In the genomic region with DNA sequence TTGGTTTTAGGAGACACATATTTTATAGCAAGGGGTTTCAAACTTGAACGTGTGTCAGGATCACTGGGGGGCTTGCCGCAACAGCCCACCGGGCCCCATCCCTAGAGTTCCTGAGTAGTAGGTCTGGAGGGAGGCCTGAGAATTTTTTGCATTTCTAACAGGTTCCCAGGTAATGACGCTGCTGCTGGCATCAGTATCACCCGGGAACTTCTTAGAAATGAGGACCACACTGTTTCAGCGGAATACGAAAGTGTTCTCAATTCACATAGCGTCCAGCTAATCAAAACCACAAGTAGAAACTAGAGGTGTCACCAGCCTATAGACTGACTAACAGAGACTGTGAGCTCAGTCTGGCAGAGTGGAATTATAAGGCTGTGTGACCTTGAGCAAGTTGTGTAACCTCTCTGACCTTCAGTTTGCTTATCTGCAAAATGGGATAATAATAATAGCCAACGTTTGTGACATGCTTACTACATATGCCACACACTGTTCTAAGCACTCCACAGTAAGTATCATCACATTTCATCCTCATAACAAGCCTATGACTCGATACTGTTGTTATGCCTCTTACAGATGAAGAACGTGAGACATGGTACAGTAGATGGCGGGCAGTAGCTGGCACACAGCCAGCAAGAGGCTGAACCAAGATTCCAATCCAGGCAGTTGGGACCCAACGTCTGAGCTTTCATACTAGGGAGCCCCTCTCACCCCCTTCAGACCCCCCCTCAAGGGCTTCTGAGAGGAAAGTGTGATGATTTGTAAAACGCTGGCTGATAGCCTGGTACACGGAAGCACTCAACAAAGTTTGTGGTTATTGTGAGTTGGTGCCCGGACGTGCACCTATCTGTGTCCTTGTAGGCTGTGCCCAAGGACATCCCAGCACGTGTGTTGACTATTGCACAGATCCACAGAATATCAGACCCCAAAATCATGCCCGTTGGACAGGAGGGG, we compare ENCODE assay signal across 1 cellular context.
A peak's percentile ranks its signal among the peaks of the same experiment; 100 is the strongest.
TF ChIP-seq lines count a peak whose summit lies in the region.

No MANE protein-coding gene starts in this region.

TF ChIP-seq in K562, 482 proteins besides CTCF, POLR2A, EP300 and RAD21 (continued from another document and continues in another):
- TF ChIP-seq, protein P1, sequence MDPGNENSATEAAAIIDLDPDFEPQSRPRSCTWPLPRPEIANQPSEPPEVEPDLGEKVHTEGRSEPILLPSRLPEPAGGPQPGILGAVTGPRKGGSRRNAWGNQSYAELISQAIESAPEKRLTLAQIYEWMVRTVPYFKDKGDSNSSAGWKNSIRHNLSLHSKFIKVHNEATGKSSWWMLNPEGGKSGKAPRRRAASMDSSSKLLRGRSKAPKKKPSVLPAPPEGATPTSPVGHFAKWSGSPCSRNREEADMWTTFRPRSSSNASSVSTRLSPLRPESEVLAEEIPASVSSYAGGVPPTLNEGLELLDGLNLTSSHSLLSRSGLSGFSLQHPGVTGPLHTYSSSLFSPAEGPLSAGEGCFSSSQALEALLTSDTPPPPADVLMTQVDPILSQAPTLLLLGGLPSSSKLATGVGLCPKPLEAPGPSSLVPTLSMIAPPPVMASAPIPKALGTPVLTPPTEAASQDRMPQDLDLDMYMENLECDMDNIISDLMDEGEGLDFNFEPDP (CRISPR knock-in tag; IDR thresholded peaks at IDR 0.05), result no peak
- no peak for TF ChIP-seq ZNF668 (CRISPR knock-in tag; IDR thresholded peaks at IDR 0.05)
- 0 out of 2 replicates have a peak, but pooled peaks have one; percentile 30 for TF ChIP-seq PHB (CRISPR knock-in tag; IDR thresholded peaks at IDR 0.05)
- TF ChIP-seq, protein P2, sequence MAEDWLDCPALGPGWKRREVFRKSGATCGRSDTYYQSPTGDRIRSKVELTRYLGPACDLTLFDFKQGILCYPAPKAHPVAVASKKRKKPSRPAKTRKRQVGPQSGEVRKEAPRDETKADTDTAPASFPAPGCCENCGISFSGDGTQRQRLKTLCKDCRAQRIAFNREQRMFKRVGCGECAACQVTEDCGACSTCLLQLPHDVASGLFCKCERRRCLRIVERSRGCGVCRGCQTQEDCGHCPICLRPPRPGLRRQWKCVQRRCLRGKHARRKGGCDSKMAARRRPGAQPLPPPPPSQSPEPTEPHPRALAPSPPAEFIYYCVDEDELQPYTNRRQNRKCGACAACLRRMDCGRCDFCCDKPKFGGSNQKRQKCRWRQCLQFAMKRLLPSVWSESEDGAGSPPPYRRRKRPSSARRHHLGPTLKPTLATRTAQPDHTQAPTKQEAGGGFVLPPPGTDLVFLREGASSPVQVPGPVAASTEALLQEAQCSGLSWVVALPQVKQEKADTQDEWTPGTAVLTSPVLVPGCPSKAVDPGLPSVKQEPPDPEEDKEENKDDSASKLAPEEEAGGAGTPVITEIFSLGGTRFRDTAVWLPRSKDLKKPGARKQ (CRISPR knock-in tag; IDR thresholded peaks at IDR 0.05), result no peak
- TF ChIP-seq PTTG1 (tag; IDR thresholded peaks at IDR 0.05; ENCODE audit: low read depth), result no peak
- TF ChIP-seq HDAC2 (IDR thresholded peaks at IDR 0.05), result peak; percentile 64
- TF ChIP-seq, protein P3, sequence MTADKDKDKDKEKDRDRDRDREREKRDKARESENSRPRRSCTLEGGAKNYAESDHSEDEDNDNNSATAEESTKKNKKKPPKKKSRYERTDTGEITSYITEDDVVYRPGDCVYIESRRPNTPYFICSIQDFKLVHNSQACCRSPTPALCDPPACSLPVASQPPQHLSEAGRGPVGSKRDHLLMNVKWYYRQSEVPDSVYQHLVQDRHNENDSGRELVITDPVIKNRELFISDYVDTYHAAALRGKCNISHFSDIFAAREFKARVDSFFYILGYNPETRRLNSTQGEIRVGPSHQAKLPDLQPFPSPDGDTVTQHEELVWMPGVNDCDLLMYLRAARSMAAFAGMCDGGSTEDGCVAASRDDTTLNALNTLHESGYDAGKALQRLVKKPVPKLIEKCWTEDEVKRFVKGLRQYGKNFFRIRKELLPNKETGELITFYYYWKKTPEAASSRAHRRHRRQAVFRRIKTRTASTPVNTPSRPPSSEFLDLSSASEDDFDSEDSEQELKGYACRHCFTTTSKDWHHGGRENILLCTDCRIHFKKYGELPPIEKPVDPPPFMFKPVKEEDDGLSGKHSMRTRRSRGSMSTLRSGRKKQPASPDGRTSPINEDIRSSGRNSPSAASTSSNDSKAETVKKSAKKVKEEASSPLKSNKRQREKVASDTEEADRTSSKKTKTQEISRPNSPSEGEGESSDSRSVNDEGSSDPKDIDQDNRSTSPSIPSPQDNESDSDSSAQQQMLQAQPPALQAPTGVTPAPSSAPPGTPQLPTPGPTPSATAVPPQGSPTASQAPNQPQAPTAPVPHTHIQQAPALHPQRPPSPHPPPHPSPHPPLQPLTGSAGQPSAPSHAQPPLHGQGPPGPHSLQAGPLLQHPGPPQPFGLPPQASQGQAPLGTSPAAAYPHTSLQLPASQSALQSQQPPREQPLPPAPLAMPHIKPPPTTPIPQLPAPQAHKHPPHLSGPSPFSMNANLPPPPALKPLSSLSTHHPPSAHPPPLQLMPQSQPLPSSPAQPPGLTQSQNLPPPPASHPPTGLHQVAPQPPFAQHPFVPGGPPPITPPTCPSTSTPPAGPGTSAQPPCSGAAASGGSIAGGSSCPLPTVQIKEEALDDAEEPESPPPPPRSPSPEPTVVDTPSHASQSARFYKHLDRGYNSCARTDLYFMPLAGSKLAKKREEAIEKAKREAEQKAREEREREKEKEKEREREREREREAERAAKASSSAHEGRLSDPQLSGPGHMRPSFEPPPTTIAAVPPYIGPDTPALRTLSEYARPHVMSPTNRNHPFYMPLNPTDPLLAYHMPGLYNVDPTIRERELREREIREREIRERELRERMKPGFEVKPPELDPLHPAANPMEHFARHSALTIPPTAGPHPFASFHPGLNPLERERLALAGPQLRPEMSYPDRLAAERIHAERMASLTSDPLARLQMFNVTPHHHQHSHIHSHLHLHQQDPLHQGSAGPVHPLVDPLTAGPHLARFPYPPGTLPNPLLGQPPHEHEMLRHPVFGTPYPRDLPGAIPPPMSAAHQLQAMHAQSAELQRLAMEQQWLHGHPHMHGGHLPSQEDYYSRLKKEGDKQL (CRISPR knock-in tag; IDR thresholded peaks at IDR 0.05; ENCODE audit: borderline replicate concordance), result no peak
- TF ChIP-seq, protein P4, sequence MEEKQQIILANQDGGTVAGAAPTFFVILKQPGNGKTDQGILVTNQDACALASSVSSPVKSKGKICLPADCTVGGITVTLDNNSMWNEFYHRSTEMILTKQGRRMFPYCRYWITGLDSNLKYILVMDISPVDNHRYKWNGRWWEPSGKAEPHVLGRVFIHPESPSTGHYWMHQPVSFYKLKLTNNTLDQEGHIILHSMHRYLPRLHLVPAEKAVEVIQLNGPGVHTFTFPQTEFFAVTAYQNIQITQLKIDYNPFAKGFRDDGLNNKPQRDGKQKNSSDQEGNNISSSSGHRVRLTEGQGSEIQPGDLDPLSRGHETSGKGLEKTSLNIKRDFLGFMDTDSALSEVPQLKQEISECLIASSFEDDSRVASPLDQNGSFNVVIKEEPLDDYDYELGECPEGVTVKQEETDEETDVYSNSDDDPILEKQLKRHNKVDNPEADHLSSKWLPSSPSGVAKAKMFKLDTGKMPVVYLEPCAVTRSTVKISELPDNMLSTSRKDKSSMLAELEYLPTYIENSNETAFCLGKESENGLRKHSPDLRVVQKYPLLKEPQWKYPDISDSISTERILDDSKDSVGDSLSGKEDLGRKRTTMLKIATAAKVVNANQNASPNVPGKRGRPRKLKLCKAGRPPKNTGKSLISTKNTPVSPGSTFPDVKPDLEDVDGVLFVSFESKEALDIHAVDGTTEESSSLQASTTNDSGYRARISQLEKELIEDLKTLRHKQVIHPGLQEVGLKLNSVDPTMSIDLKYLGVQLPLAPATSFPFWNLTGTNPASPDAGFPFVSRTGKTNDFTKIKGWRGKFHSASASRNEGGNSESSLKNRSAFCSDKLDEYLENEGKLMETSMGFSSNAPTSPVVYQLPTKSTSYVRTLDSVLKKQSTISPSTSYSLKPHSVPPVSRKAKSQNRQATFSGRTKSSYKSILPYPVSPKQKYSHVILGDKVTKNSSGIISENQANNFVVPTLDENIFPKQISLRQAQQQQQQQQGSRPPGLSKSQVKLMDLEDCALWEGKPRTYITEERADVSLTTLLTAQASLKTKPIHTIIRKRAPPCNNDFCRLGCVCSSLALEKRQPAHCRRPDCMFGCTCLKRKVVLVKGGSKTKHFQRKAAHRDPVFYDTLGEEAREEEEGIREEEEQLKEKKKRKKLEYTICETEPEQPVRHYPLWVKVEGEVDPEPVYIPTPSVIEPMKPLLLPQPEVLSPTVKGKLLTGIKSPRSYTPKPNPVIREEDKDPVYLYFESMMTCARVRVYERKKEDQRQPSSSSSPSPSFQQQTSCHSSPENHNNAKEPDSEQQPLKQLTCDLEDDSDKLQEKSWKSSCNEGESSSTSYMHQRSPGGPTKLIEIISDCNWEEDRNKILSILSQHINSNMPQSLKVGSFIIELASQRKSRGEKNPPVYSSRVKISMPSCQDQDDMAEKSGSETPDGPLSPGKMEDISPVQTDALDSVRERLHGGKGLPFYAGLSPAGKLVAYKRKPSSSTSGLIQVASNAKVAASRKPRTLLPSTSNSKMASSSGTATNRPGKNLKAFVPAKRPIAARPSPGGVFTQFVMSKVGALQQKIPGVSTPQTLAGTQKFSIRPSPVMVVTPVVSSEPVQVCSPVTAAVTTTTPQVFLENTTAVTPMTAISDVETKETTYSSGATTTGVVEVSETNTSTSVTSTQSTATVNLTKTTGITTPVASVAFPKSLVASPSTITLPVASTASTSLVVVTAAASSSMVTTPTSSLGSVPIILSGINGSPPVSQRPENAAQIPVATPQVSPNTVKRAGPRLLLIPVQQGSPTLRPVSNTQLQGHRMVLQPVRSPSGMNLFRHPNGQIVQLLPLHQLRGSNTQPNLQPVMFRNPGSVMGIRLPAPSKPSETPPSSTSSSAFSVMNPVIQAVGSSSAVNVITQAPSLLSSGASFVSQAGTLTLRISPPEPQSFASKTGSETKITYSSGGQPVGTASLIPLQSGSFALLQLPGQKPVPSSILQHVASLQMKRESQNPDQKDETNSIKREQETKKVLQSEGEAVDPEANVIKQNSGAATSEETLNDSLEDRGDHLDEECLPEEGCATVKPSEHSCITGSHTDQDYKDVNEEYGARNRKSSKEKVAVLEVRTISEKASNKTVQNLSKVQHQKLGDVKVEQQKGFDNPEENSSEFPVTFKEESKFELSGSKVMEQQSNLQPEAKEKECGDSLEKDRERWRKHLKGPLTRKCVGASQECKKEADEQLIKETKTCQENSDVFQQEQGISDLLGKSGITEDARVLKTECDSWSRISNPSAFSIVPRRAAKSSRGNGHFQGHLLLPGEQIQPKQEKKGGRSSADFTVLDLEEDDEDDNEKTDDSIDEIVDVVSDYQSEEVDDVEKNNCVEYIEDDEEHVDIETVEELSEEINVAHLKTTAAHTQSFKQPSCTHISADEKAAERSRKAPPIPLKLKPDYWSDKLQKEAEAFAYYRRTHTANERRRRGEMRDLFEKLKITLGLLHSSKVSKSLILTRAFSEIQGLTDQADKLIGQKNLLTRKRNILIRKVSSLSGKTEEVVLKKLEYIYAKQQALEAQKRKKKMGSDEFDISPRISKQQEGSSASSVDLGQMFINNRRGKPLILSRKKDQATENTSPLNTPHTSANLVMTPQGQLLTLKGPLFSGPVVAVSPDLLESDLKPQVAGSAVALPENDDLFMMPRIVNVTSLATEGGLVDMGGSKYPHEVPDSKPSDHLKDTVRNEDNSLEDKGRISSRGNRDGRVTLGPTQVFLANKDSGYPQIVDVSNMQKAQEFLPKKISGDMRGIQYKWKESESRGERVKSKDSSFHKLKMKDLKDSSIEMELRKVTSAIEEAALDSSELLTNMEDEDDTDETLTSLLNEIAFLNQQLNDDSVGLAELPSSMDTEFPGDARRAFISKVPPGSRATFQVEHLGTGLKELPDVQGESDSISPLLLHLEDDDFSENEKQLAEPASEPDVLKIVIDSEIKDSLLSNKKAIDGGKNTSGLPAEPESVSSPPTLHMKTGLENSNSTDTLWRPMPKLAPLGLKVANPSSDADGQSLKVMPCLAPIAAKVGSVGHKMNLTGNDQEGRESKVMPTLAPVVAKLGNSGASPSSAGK (IDR thresholded peaks at IDR 0.05), result peak; percentile 42; the same call in 1 of the 2 replicates
- TF ChIP-seq CEBPB (tag; IDR thresholded peaks at IDR 0.05), result 0 out of 2 replicates have a peak, but pooled peaks have one; percentile 7
- peak; percentile 25 for TF ChIP-seq BRD9 (IDR thresholded peaks at IDR 0.05; ENCODE audit: low read depth, partially characterized antibody)
- peak in 1 of 2 experiments; percentile 38; a peak in 1 of 3 replicates for TF ChIP-seq CBX3 (IDR thresholded peaks at IDR 0.05; ENCODE audit: borderline replicate concordance in 1 of 2, low read length in 2 of 2)
- no peak for TF ChIP-seq NONO (IDR thresholded peaks at IDR 0.05; ENCODE audit: low read depth in 2 of 2, low read length in 1 of 2)
- peak; percentile 96 for TF ChIP-seq ADNP (tag; IDR thresholded peaks at IDR 0.05)
- TF ChIP-seq ESRRA (IDR thresholded peaks at IDR 0.05; ENCODE audit: borderline replicate concordance, low read depth), result peak; percentile 95
- no peak for TF ChIP-seq STAT5A (IDR thresholded peaks at IDR 0.05; ENCODE audit: borderline replicate concordance, low read length)
- no peak for TF ChIP-seq ZC3H11A (IDR thresholded peaks at IDR 0.05; ENCODE audit: low read depth, low read length)
- TF ChIP-seq TEAD1 (CRISPR knock-in tag; IDR thresholded peaks at IDR 0.05), result no peak
- TF ChIP-seq, protein P5, sequence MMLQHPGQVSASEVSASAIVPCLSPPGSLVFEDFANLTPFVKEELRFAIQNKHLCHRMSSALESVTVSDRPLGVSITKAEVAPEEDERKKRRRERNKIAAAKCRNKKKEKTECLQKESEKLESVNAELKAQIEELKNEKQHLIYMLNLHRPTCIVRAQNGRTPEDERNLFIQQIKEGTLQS (IDR thresholded peaks at IDR 0.05), result no peak
- TF ChIP-seq, protein P5 (CRISPR knock-in tag; conservative IDR thresholded peaks at IDR 0.05), result no peak
